Comparison of ENCODE assay signal across 8 cellular contexts in the genomic region with DNA sequence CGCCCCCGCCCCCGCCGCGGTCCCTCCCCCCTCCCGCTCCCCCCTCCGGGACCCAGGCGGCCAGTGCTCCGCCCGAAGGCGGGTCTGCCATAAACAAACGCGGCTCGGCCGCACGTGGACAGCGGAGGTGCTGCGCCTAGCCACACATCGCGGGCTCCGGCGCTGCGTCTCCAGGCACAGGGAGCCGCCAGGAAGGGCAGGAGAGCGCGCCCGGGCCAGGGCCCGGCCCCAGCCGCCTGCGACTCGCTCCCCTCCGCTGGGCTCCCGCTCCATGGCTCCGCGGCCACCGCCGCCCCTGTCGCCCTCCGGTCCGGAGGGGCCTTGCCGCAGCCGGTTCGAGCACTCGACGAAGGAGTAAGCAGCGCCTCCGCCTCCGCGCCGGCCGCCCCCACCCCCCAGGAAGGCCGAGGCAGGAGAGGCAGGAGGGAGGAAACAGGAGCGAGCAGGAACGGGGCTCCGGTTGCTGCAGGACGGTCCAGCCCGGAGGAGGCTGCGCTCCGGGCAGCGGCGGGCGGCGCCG. TPM values are rescaled to one million over a fixed set of nuclear protein-coding genes. Genes with fewer than 3 reads are reported as not detected.
DNase-seq lines count a peak whose midpoint lies in the region; ATAC-seq and TF ChIP-seq lines count a peak whose summit lies in the region.

Gene SIM2 (plus strand): TSS at position 90 of the 520 bp plus-strand sequence. CDS start 632 bp downstream, outside the sequence.

- H3K9me3 Mint-ChIP-seq in activated CD4-positive, alpha-beta T cell treated with anti-CD3 and anti-CD28 coated beads, Interleukin-2, amount 10 ng/mL, durations not matched to agents 24 days and 14 days, result peaks cover 3% of the 10 kb centered on the region

- no peaks in the 10 kb centered on the region; the same call in 1 of the 2 replicates for H3K36me3 ChIP-seq in Panc1 (ENCODE audit: control insufficient read depth, insufficient read depth, low read length)
- H3K36me3 ChIP-seq in gastroesophageal sphincter, result no peaks in the 10 kb centered on the region
- H3K36me3 ChIP-seq in skeletal muscle satellite cell (ENCODE audit: insufficient read depth, low read length), result peaks cover 9% of the 10 kb centered on the region
- H3K36me3 ChIP-seq in SJCRH30, result no peaks in the 10 kb centered on the region

- in situ Hi-C loops in Panc1 (cut with HindIII; ENCODE audit: low pct_unique_long_range_greater_than_20kb, low sequenced_read_pairs), result no loop called here

- peak within 1 kb of the TSS; percentile 71 for H3K27ac Mint-ChIP-seq in activated CD4-positive, alpha-beta T cell treated with anti-CD3 and anti-CD28 coated beads, Interleukin-2, amount 10 ng/mL, durations not matched to agents 24 days and 14 days

- no peaks in the 10 kb centered on the region for H3K9me3 ChIP-seq in Panc1 (ENCODE audit: control insufficient read depth, insufficient read depth, low read depth, low read length)
- H3K9me3 ChIP-seq in gastroesophageal sphincter, result no peaks in the 10 kb centered on the region
- no peaks in the 10 kb centered on the region for H3K9me3 ChIP-seq in skeletal muscle satellite cell (replicated peaks; ENCODE audit: low read length)
- no peaks in the 10 kb centered on the region for H3K9me3 ChIP-seq in SJCRH30 (replicated peaks)

- TF ChIP-seq CTCF in Panc1 (IDR thresholded peaks at IDR 0.05) (no peak), gastroesophageal sphincter (IDR thresholded peaks at IDR 0.05) (no peak)

- no peaks in the 10 kb centered on the region for H3K27me3 ChIP-seq in Panc1 (ENCODE audit: control insufficient read depth, insufficient read depth, low read length)
- peaks cover 100% of the 10 kb centered on the region for H3K27me3 ChIP-seq in gastroesophageal sphincter
- H3K27me3 ChIP-seq in skeletal muscle satellite cell (ENCODE audit: control insufficient read depth, insufficient read depth, low read length), result no peaks in the 10 kb centered on the region
- H3K27me3 ChIP-seq in SJCRH30, result no peaks in the 10 kb centered on the region

- TF ChIP-seq POLR2A in gastroesophageal sphincter (IDR thresholded peaks at IDR 0.05), result no peak

- DNase-seq in activated CD4-positive, alpha-beta T cell treated with anti-CD3 and anti-CD28 coated beads, Interleukin-2, amount 10 ng/mL, durations not matched to agents 24 days and 14 days, result no peak
- no peak for DNase-seq in activated CD4-positive, alpha-beta T cell treated with anti-CD3 and anti-CD28 coated beads, Interleukin-2, amount 50 U/mL, for 4 hours
- no peak for DNase-seq in Panc1 (ENCODE audit: low read depth, low spot score)
- no peak for DNase-seq in hepatic stellate cell (ENCODE audit: low spot score)
- DNase-seq in SJCRH30, result no peak

- peak within 1 kb of the TSS; percentile 47 to 57 for H3K4me3 ChIP-seq in Panc1 (ENCODE audit: low read depth in 2 of 2, low read length in 2 of 2)
- peak within 1 kb of the TSS; percentile 13 to 53 for H3K4me3 ChIP-seq in gastroesophageal sphincter
- H3K4me3 ChIP-seq in skeletal muscle satellite cell (ENCODE audit: low read length), result peak within 1 kb of the TSS; percentile 80
- no peak within 1 kb of the TSS for H3K4me3 ChIP-seq in SJCRH30

- H3K9ac ChIP-seq in skeletal muscle satellite cell (ENCODE audit: low read depth, low read length), result peak within 1 kb of the TSS; percentile 94

- H3K27ac ChIP-seq in Panc1 (ENCODE audit: low read length) (peak within 1 kb of the TSS; percentile 91), gastroesophageal sphincter (no peak within 1 kb of the TSS), SJCRH30 (no peak within 1 kb of the TSS)

- peaks cover 8% of the 10 kb centered on the region for H3K4me1 Mint-ChIP-seq in activated CD4-positive, alpha-beta T cell treated with anti-CD3 and anti-CD28 coated beads, Interleukin-2, amount 10 ng/mL, durations not matched to agents 24 days and 14 days

- H3K4me3 Mint-ChIP-seq in activated CD4-positive, alpha-beta T cell treated with anti-CD3 and anti-CD28 coated beads, Interleukin-2, amount 10 ng/mL, durations not matched to agents 24 days and 14 days, result no peak within 1 kb of the TSS

- H3K27me3 Mint-ChIP-seq in activated CD4-positive, alpha-beta T cell treated with anti-CD3 and anti-CD28 coated beads, Interleukin-2, amount 10 ng/mL, durations not matched to agents 24 days and 14 days, result peaks cover 70% of the 10 kb centered on the region

- H3K36me3 Mint-ChIP-seq in activated CD4-positive, alpha-beta T cell treated with anti-CD3 and anti-CD28 coated beads, Interleukin-2, amount 10 ng/mL, durations not matched to agents 24 days and 14 days (ENCODE audit: low read depth), result no peaks in the 10 kb centered on the region

- no TSS peak for BruUV-seq in Panc1 (replicated peaks; lab: Mats Ljungman, UMichigan)

- ATAC-seq in Panc1 (peak; percentile 81), gastroesophageal sphincter (no peak), HG03135 (IDR thresholded peaks at IDR 0.05; ENCODE audit: unreplicated experiment) (no peak)

- intact Hi-C loops in activated CD4-positive, alpha-beta T cell treated with anti-CD3 and anti-CD28 coated beads, Interleukin-2, amount 10 ng/mL, durations not matched to agents 24 days and 14 days (cut with micrococcal nuclease), result no loop called here
- intact Hi-C loops in Panc1 (cut with micrococcal nuclease; ENCODE audit: unreplicated experiment), result no loop called here

- no peak for TF ChIP-seq EP300 in gastroesophageal sphincter (IDR thresholded peaks at IDR 0.05)

- POLR2A ChIA-PET in Panc1 (lab: Charles Lee), result no interaction called here

- CTCF ChIA-PET in Panc1 (lab: Charles Lee), result no interaction called here

- peak within 1 kb of the TSS; percentile 99 for H3K4me2 ChIP-seq in skeletal muscle satellite cell (ENCODE audit: low read length)

- WGBS in gastroesophageal sphincter (ENCODE audit: low coverage in 1 of 2), 2 donors, result no CpG with 5 or more reads among the region's 64 CpGs

- H3K4me1 ChIP-seq in Panc1 (ENCODE audit: control insufficient read depth, insufficient read depth, low read length) (peaks cover 12% of the 10 kb centered on the region), gastroesophageal sphincter (peaks cover 0 to 64% (median 36%) of the 10 kb centered on the region in 3 donors), skeletal muscle satellite cell (ENCODE audit: control insufficient read depth, insufficient read depth, low read length) (peaks cover 26% of the 10 kb centered on the region), SJCRH30 (no peaks in the 10 kb centered on the region)

RNA-seq across cellular contexts. Expression of gene SIM2, which starts in this region (rescaled TPM):
- total RNA-seq in activated CD4-positive, alpha-beta T cell treated with anti-CD3 and anti-CD28 coated beads, Interleukin-2, amount 10 ng/mL, durations not matched to agents 24 days and 14 days, result 0.12 and 0.21 TPM in 2 replicates
- total RNA-seq in Panc1 (2021; ENCODE audit: unreplicated experiment), result 11.5 TPM
- polyA plus RNA-seq in Panc1 (2012; ENCODE audit: insufficient read length), result 9.4 TPM
- total RNA-seq in gastroesophageal sphincter, result 1 to 10 TPM in 1 of 4 donors, under 1 TPM in 1, not detected in 2; 0.47 to 2.3 TPM
- under 0.01 and 0.25 TPM in 2 replicates for total RNA-seq in skeletal muscle satellite cell (2012; rRNA removed)
- 0.06 TPM in 1 of 2 replicates, not detected in the other for total RNA-seq in SJCRH30 (2014; rRNA removed; shearing (Covaris generic))
